Comparison of ENCODE assay signal across 22 cellular contexts in genomic region chr16:48492131-48492530, GRCh38.
A peak's percentile ranks its signal among the peaks of the same experiment; 100 is the strongest.
DNase-seq lines count a peak whose midpoint lies in the region; ATAC-seq, FAIRE-seq and TF ChIP-seq lines count a peak whose summit lies in the region.
"Had no signal": no experiment of that assay in that cellular context is flagged by ENCODE, and none has a peak within 500 bp of the region (broad histone marks: within the 10 kb centered on the region; RNA-seq: fewer than 3 reads in every experiment).

No MANE protein-coding gene starts in this region.

- TF ChIP-seq CTCF in bronchial epithelial cell (IDR thresholded peaks at IDR 0.05; ENCODE audit: insufficient read depth, low read length, severe bottlenecking), result no peak
- TF ChIP-seq CTCF in tibial nerve (IDR thresholded peaks at IDR 0.05), result no peak

- peak overlapping the region in 3 of 4 donors; percentile 32 to 71 (median 59) for H3K27ac ChIP-seq in tibial nerve
- H3K27ac ChIP-seq: BLaER1 treated with 17β-estradiol and CSF1 and Interleukin-3, amounts not matched to agents 10 nM and 100 nM had no signal

- no peaks in the 10 kb centered on the region for H3K27me3 ChIP-seq in bronchial epithelial cell (ENCODE audit: control insufficient read depth, insufficient read depth, low read length)
- no peaks in the 10 kb centered on the region for H3K27me3 ChIP-seq in tibial nerve
- H3K27me3 ChIP-seq: ascending aorta; BLaER1 treated with 17β-estradiol and CSF1 and Interleukin-3, amounts not matched to agents 10 nM and 100 nM had no signal

- TF ChIP-seq EP300 in tibial nerve (IDR thresholded peaks at IDR 0.05), result peak; percentile 52 to 69

- no peak for FAIRE-seq in bronchial epithelial cell (lab: Jason Lieb, UNC)
- FAIRE-seq: endothelial cell of umbilical vein, RCC 7860 had no signal

- 40 to 54% methylated on average over 3 of the region's 3 CpGs for WGBS in tibial nerve, 2 donors

- no peaks in the 10 kb centered on the region for H3K36me3 ChIP-seq in bronchial epithelial cell (ENCODE audit: control insufficient read depth, insufficient read depth, low read length)
- H3K36me3 ChIP-seq in tibial nerve, result no peaks in the 10 kb centered on the region
- H3K36me3 ChIP-seq: ascending aorta; BLaER1 treated with 17β-estradiol and CSF1 and Interleukin-3, amounts not matched to agents 10 nM and 100 nM had no signal

- H3K4me1 ChIP-seq in tibial nerve, result peaks cover 0 to 27% (median 11%) of the 10 kb centered on the region in 4 donors
- H3K4me1 ChIP-seq: BLaER1 treated with 17β-estradiol and CSF1 and Interleukin-3, amounts not matched to agents 10 nM and 100 nM had no signal

- DNase-seq in SIG-M5 treated with dmso at 0.1 percent for 504 hours (lab: John Stamatoyannopoulos, UW; ENCODE audit: unreplicated experiment) (peak; percentile 30), SIG-M5 (lab: John Stamatoyannopoulos, UW) (no peak), bronchial epithelial cell (ENCODE audit: low read depth) (peak; percentile 96), left lobe of liver (ENCODE audit: low spot score) (no peak), tibial nerve (ENCODE audit: low spot score in 2 of 2) (no peak), erythroblast (lab: John Stamatoyannopoulos, UW) (no peak), hypothalamus (lab: John Stamatoyannopoulos, UW) (no peak)
- DNase-seq: 8988T; activated CD4-positive, alpha-beta T cell treated with anti-CD3 and anti-CD28 coated beads, Interleukin-2, amount 10 ng/mL, durations not matched to agents 7 days and 5 days; cortex of kidney; GDM1; glutamatergic neuron; Karpas-422; naive thymus-derived CD8-positive, alpha-beta T cell; NCI-H1436 treated with DMSO at 0.1 percent for 48 hours; NCI-H82; stimulated activated CD4-positive, alpha-beta T cell treated with anti-CD3 and anti-CD28 coated beads, Interleukin-12 subunit alpha, Interleukin-12 subunit beta, amount 100 ng/mL, for 4 hours had no signal

- ATAC-seq in left lobe of liver (peak; percentile 64), HG03039 (IDR thresholded peaks at IDR 0.05; ENCODE audit: unreplicated experiment) (no peak)
- ATAC-seq: naive thymus-derived CD8-positive, alpha-beta T cell had no signal

- peaks cover 0 to 9% (median 0%) of the 10 kb centered on the region in 4 donors for H3K9me3 ChIP-seq in tibial nerve
- H3K9me3 ChIP-seq: ascending aorta had no signal

- H3K4me3 ChIP-seq in bronchial epithelial cell (ENCODE audit: low read depth, low read length), result no peak overlapping the region
- no peak overlapping the region for H3K4me3 ChIP-seq in tibial nerve
- H3K4me3 ChIP-seq: ascending aorta; BLaER1 treated with 17β-estradiol and CSF1 and Interleukin-3, amounts not matched to agents 10 nM and 100 nM had no signal

- no peak for TF ChIP-seq POLR2A in tibial nerve (IDR thresholded peaks at IDR 0.05)
- no peak for TF ChIP-seq POLR2A in erythroblast (IDR thresholded peaks at IDR 0.05; ENCODE audit: low read length)

Comparison
In these comparisons a context has a peak if more than half of its experiments do, and no peak if none do; other contexts are left out.
1. DNase-seq: peak in SIG-M5 treated with dmso at 0.1 percent for 504 hours (single experiment) and bronchial epithelial cell (single experiment); none in SIG-M5 (single experiment), left lobe of liver (single experiment), tibial nerve (0 of 2), erythroblast (0 of 2) and hypothalamus (0 of 51).